35 cellular contexts compared by ENCODE assay signal in genomic region chr7:154182361-154182760, GRCh38.
"Had no signal": no experiment of that assay in that cellular context is flagged by ENCODE, and none has a peak within 500 bp of the region (broad histone marks: within the 10 kb centered on the region; RNA-seq: fewer than 3 reads in every experiment).

No MANE protein-coding gene starts in this region.

- H3K4me2 ChIP-seq: KMS-11 had no signal

- DNase-seq: Karpas-422, Kasumi-1, KG1, MG63, MM.1S, MV-4-11, NCI-H1048, NCI-H1092, NCI-H1092 treated with DMSO at 0.1 percent for 48 hours, NCI-H1105, NCI-H1105 treated with DMSO at 0.1 percent for 48 hours, NCI-H1417, NCI-H1417 treated with DMSO at 0.1 percent for 48 hours, NCI-H1436, NCI-H1436 treated with DMSO at 0.1 percent for 48 hours, NCI-H146, NCI-H1694, NCI-H1694 treated with DMSO at 0.1 percent for 48 hours, NCI-H187, NCI-H187 treated with DMSO at 0.1 percent for 48 hours, NCI-H1930, NCI-H2029, NCI-H2029 treated with DMSO at 0.1 percent for 48 hours, NCI-H2081, NCI-H2081 treated with DMSO at 0.1 percent for 48 hours, NCI-H2107, NCI-H2171, NCI-H2171 treated with DMSO at 0.1 percent for 48 hours, NCI-H2227 treated with DMSO at 0.1 percent for 48 hours, NCI-H226, NCI-H345, NCI-H446, NCI-H446 treated with DMSO at 0.1 percent for 48 hours, NCI-H510A had no signal

- H3K27me3 ChIP-seq: MG63 had no signal

- H3K27ac ChIP-seq: KMS-11 had no signal

- H3K9me3 ChIP-seq: MG63 had no signal

- H3K9ac ChIP-seq: KMS-11 had no signal

- H3K4me3 ChIP-seq: MG63 had no signal

- H3K36me3 ChIP-seq: MG63 had no signal
